ENCODE assay signal across 8 cellular contexts in genomic region chr22:24805790-24806662, GRCh38. TPM values are rescaled to one million over a fixed set of nuclear protein-coding genes. Genes with fewer than 3 reads are reported as not detected.
DNase-seq lines count a peak whose midpoint lies in the region; TF ChIP-seq lines count a peak whose summit lies in the region.

A gene with protein sequence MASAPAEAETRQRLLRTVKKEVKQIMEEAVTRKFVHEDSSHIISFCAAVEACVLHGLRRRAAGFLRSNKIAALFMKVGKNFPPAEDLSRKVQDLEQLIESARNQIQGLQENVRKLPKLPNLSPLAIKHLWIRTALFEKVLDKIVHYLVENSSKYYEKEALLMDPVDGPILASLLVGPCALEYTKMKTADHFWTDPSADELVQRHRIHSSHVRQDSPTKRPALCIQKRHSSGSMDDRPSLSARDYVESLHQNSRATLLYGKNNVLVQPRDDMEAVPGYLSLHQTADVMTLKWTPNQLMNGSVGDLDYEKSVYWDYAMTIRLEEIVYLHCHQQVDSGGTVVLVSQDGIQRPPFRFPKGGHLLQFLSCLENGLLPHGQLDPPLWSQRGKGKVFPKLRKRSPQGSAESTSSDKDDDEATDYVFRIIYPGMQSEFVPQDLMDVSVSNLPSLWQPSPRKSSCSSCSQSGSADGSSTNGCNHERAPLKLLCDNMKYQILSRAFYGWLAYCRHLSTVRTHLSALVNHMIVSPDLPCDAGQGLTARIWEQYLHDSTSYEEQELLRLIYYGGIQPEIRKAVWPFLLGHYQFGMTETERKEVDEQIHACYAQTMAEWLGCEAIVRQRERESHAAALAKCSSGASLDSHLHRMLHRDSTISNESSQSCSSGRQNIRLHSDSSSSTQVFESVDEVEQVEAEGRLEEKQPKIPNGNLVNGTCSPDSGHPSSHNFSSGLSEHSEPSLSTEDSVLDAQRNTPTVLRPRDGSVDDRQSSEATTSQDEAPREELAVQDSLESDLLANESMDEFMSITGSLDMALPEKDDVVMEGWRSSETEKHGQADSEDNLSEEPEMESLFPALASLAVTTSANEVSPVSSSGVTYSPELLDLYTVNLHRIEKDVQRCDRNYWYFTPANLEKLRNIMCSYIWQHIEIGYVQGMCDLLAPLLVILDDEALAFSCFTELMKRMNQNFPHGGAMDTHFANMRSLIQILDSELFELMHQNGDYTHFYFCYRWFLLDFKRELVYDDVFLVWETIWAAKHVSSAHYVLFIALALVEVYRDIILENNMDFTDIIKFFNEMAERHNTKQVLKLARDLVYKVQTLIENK (plus strand): TSS chr22:24806211. CDS start chr22:24806326, 115 bp downstream.

- no peak for DNase-seq in GM12864 (ENCODE audit: low read depth)
- peak; percentile 32 for DNase-seq in Jurkat, Clone E6-1 (ENCODE audit: low read depth, low spot score)
- DNase-seq in SK-N-SH, result peak; percentile 97
- peak; percentile 80 for DNase-seq in activated naive CD4-positive, alpha-beta T cell treated with anti-CD3 and anti-CD28 coated beads, Interleukin-2, amount 50 U/mL, for 16 hours
- DNase-seq in head of caudate nucleus, result peak in 41 of 42 donors; percentile 30 to 89 (median 76)
- DNase-seq in osteoblast (ENCODE audit: insufficient read length, low spot score, missing footprints), result peak; percentile 94
- DNase-seq in suprapubic skin (ENCODE audit: low spot score in 2 of 2), result peak in 1 of 2 donors; percentile 78
- DNase-seq in kidney glomerular epithelial cell (lab: John Stamatoyannopoulos, UW), result no peak

- H2AFZ ChIP-seq in SK-N-SH (ENCODE audit: low read depth) (peak within 1 kb of the TSS; percentile 86; the same call in 1 of the 2 replicates), osteoblast (ENCODE audit: low read length) (no peak within 1 kb of the TSS)

- H4K20me1 ChIP-seq in SK-N-SH (ENCODE audit: insufficient read depth) (no peaks in the 10 kb centered on the region), osteoblast (ENCODE audit: insufficient read depth, low read length) (no peaks in the 10 kb centered on the region)

- no peak for TF ChIP-seq RAD21 in SK-N-SH (IDR thresholded peaks at IDR 0.05; ENCODE audit: low read length)

- CTCF ChIA-PET in SK-N-SH (lab: Yijun Ruan, JAX), result interaction anchor here (0.6 to 1.7 kb wide), 5 partner anchors 12 to 44 kb away, joined by 3 to 8 read pairs (median 4); no protein-coding TSS in a partner anchor

- intact Hi-C loops in head of caudate nucleus (cut with DNase I), result no loop called here

- no peaks in the 10 kb centered on the region for H3K36me3 ChIP-seq in SK-N-SH (replicated peaks in 1 of 2; ENCODE audit: control insufficient read depth in 1 of 2, insufficient read depth in 2 of 2, low read length in 1 of 2)
- no peaks in the 10 kb centered on the region for H3K36me3 ChIP-seq in osteoblast (ENCODE audit: insufficient read depth, low read length)
- H3K36me3 ChIP-seq in suprapubic skin, result no peaks in the 10 kb centered on the region

- no peaks in the 10 kb centered on the region for H3K9me2 ChIP-seq in SK-N-SH

- 3% methylated on average over 17 of the region's 80 CpGs for WGBS in SK-N-SH (ENCODE audit: low lambda C conversion rate)
- WGBS in suprapubic skin, result 3% methylated on average over 23 of the region's 80 CpGs

- peak within 1 kb of the TSS in 1 of 2 experiments; percentile 71; a peak in 2 of 4 replicates for H3K27ac ChIP-seq in SK-N-SH (ENCODE audit: low read depth in 2 of 2, low read length in 1 of 2)
- no peak within 1 kb of the TSS for H3K27ac ChIP-seq in osteoblast (ENCODE audit: low read depth, low read length)
- H3K27ac ChIP-seq in suprapubic skin, result no peak within 1 kb of the TSS

- POLR2A ChIA-PET in SK-N-SH (lab: Yijun Ruan, JAX), result no interaction called here

- TF ChIP-seq EP300 in SK-N-SH (IDR thresholded peaks at IDR 0.05; ENCODE audit: borderline replicate concordance in 1 of 2, low read depth in 1 of 2, low read length in 1 of 2) (no peak), suprapubic skin (IDR thresholded peaks at IDR 0.05) (no peak)

- peak within 1 kb of the TSS; percentile 33 for H3K4me3 ChIP-seq in GM12864 (ENCODE audit: low read depth, low read length)
- H3K4me3 ChIP-seq in Jurkat, Clone E6-1 (ENCODE audit: low read length), result peak within 1 kb of the TSS; percentile 46
- H3K4me3 ChIP-seq in SK-N-SH (ENCODE audit: low read depth in 2 of 2, low read length in 1 of 2), result peak within 1 kb of the TSS; percentile 54 to 74
- H3K4me3 ChIP-seq in osteoblast (ENCODE audit: insufficient read depth, low read length), result peak within 1 kb of the TSS; percentile 58
- peak within 1 kb of the TSS; percentile 56 for H3K4me3 ChIP-seq in suprapubic skin

- no peak for TF ChIP-seq POLR2A in suprapubic skin (IDR thresholded peaks at IDR 0.05)

- H3K9me3 ChIP-seq in SK-N-SH, result no peaks in the 10 kb centered on the region
- H3K9me3 ChIP-seq in osteoblast (ENCODE audit: low read depth, low read length), result no peaks in the 10 kb centered on the region
- no peaks in the 10 kb centered on the region for H3K9me3 ChIP-seq in suprapubic skin

- H3K27me3 ChIP-seq in SK-N-SH (ENCODE audit: insufficient read depth), result peaks cover 12% of the 10 kb centered on the region; the same call in 1 of the 2 replicates
- peaks cover 6% of the 10 kb centered on the region for H3K27me3 ChIP-seq in osteoblast (ENCODE audit: insufficient read depth, low read length)
- no peaks in the 10 kb centered on the region for H3K27me3 ChIP-seq in suprapubic skin

- no peak for TF ChIP-seq CTCF in GM12864 (IDR thresholded peaks at IDR 0.05; ENCODE audit: low read depth, low read length, missing control alignments)
- no peak for TF ChIP-seq CTCF in SK-N-SH (IDR thresholded peaks at IDR 0.05)
- TF ChIP-seq CTCF in osteoblast (IDR thresholded peaks at IDR 0.05; ENCODE audit: extremely low read depth, low read depth, low read length), result no peak
- TF ChIP-seq CTCF in suprapubic skin (IDR thresholded peaks at IDR 0.05), result no peak

- no peaks in the 10 kb centered on the region for H3K79me2 ChIP-seq in SK-N-SH (ENCODE audit: insufficient read depth)
- H3K79me2 ChIP-seq in osteoblast (ENCODE audit: insufficient read depth, low read length), result no peaks in the 10 kb centered on the region

- peaks cover 0 to 41% of the 10 kb centered on the region in 2 experiments; a peak in 2 of 4 replicates for H3K4me1 ChIP-seq in SK-N-SH (ENCODE audit: control insufficient read depth in 1 of 2, insufficient read depth in 2 of 2, low read depth in 1 of 2, low read length in 1 of 2)
- H3K4me1 ChIP-seq in osteoblast (ENCODE audit: insufficient read depth, low read length), result no peaks in the 10 kb centered on the region
- H3K4me1 ChIP-seq in suprapubic skin, result peaks cover 14% of the 10 kb centered on the region

- H3K4me2 ChIP-seq in SK-N-SH (peak within 1 kb of the TSS; percentile 88), osteoblast (ENCODE audit: insufficient read depth, low read length) (peak within 1 kb of the TSS; percentile 73)

- H3K9ac ChIP-seq in SK-N-SH, result no peak within 1 kb of the TSS

- no peaks in the 10 kb centered on the region for H3F3A ChIP-seq in SK-N-SH (replicated peaks; ENCODE audit: insufficient read depth)

TF ChIP-seq in SK-N-SH, 30 proteins besides CTCF, POLR2A, EP300 and RAD21:
- peak; percentile 48 for TF ChIP-seq NRF1 (IDR thresholded peaks at IDR 0.05; ENCODE audit: low read depth, low read length)
- TF ChIP-seq MXI1 (IDR thresholded peaks at IDR 0.05; ENCODE audit: low read depth, low read length), result peak; percentile 17
- TF ChIP-seq TAF1 (IDR thresholded peaks at IDR 0.05; ENCODE audit: borderline replicate concordance, low read depth, low read length), result no peak
- TF ChIP-seq, protein P1, sequence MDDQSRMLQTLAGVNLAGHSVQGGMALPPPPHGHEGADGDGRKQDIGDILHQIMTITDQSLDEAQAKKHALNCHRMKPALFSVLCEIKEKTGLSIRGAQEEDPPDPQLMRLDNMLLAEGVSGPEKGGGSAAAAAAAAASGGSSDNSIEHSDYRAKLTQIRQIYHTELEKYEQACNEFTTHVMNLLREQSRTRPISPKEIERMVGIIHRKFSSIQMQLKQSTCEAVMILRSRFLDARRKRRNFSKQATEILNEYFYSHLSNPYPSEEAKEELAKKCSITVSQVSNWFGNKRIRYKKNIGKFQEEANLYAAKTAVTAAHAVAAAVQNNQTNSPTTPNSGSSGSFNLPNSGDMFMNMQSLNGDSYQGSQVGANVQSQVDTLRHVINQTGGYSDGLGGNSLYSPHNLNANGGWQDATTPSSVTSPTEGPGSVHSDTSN (IDR thresholded peaks at IDR 0.05), result peak; percentile 84
- TF ChIP-seq YY1 (IDR thresholded peaks at IDR 0.05; ENCODE audit: low read depth), result no peak
- no peak for TF ChIP-seq FOXJ3 (CRISPR knock-in tag; IDR thresholded peaks at IDR 0.05)
- TF ChIP-seq RCOR1 (IDR thresholded peaks at IDR 0.05; ENCODE audit: low read length), result peak; percentile 93
- no peak for TF ChIP-seq RXRA (IDR thresholded peaks at IDR 0.05; ENCODE audit: borderline replicate concordance, low read depth)
- no peak for TF ChIP-seq NFIC (IDR thresholded peaks at IDR 0.05; ENCODE audit: borderline replicate concordance)

RNA-seq across cellular contexts. Expression of the gene that starts here (rescaled TPM):
- polyA plus RNA-seq in Jurkat, Clone E6-1 (2012; ENCODE audit: insufficient read depth, insufficient read length), result 0.39 TPM
- polyA plus RNA-seq in SK-N-SH (2012; rRNA removed), result 0.15 and 0.26 TPM in 2 replicates
- 0.14 and 0.26 TPM in 2 replicates for polyA plus RNA-seq in SK-N-SH (2012; cell fraction: cytosol; rRNA removed)
- polyA plus RNA-seq in SK-N-SH (2012; cell fraction: nucleus; rRNA removed), result 0.25 and 0.35 TPM in 2 replicates
- not detected in 2 replicates for total RNA-seq in osteoblast
- total RNA-seq in suprapubic skin, result 1 to 10 TPM; 1.7 to 6.3 (median 3.7) TPM

Comparison
In these comparisons a context has a peak if more than half of its experiments do, and no peak if none do; other contexts are left out.
1. Peak in DNase-seq, H3K4me3 ChIP-seq and H3K4me2 ChIP-seq in SK-N-SH; RNA of the gene not detected or under 1 TPM.
2. Peak in DNase-seq, H3K4me3 ChIP-seq and H3K4me2 ChIP-seq in osteoblast; RNA of the gene not detected or under 1 TPM.
3. DNase-seq: peak in Jurkat, Clone E6-1 (single experiment), activated naive CD4-positive, alpha-beta T cell treated with anti-CD3 and anti-CD28 coated beads, Interleukin-2, amount 50 U/mL, for 16 hours (single experiment) and head of caudate nucleus (41 of 42); none in GM12864 (single experiment) and kidney glomerular epithelial cell (single experiment).
4. Peak in every context shown above with its lines, with median percentiles within 50 percentile points of each other: H3K4me3 ChIP-seq.